ENCODE assay signal across 10 cellular contexts in the genomic region with DNA sequence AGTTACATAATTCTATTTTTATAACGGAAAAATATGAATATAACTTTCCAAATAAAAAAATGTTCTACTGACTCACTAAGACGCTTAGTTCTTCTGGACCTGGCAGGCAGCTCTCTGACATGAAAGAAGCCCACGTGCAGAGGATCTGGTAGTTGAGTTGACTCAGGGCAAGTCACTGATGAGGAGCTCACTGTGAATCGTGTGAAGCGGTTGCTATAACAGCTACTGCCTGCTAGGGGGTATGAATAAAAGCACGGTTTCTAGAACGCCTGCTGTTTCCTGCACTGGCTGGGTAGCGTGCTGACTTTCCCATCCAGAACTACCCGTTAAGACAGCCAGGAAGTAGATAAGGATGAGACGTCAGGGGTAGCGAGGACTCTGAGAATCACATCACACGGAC. TPM values are rescaled to one million over a fixed set of nuclear protein-coding genes. Genes with fewer than 3 reads are reported as not detected.
DNase-seq lines count a peak whose midpoint lies in the region; ATAC-seq and TF ChIP-seq lines count a peak whose summit lies in the region.
"Had no signal": no experiment of that assay in that cellular context is flagged by ENCODE, and none has a peak within 500 bp of the region (broad histone marks: within the 10 kb centered on the region; RNA-seq: fewer than 3 reads in every experiment).

No MANE protein-coding gene starts in this region.

- no peak for TF ChIP-seq EP300 in sigmoid colon (IDR thresholded peaks at IDR 0.05)

- no peaks in the 10 kb centered on the region for H3K27me3 Mint-ChIP-seq in T-helper 2 cell treated with Interferon-gamma antibody and Interleukin-4, amounts not matched to agents 5 μg/mL and 100 μg/mL, for 36 hours (ENCODE audit: low read depth)

- WGBS in sigmoid colon, 2 donors, result 29 to 47% methylated on average over 12 of the region's 12 CpGs

- no peak for ATAC-seq in GM19467 (IDR thresholded peaks at IDR 0.05; ENCODE audit: unreplicated experiment)

- no peaks in the 10 kb centered on the region for H3K36me3 ChIP-seq in sigmoid colon

- H3K4me3 ChIP-seq in epithelial cell of esophagus (ENCODE audit: low read length) (no peak overlapping the region), sigmoid colon (no peak overlapping the region)
- H3K4me3 ChIP-seq: skin epidermis had no signal

- no peak overlapping the region for H3K27ac ChIP-seq in sigmoid colon
- H3K27ac ChIP-seq: skin epidermis had no signal

- no peaks in the 10 kb centered on the region for H3K4me1 ChIP-seq in sigmoid colon

- peaks cover 9% of the 10 kb centered on the region for H3K4me1 Mint-ChIP-seq in T-helper 2 cell treated with Interferon-gamma antibody and Interleukin-4, amounts not matched to agents 5 μg/mL and 100 μg/mL, for 36 hours (ENCODE audit: low read depth)

- TF ChIP-seq CTCF in epithelial cell of esophagus (IDR thresholded peaks at IDR 0.05; ENCODE audit: insufficient read depth, low read depth, low read length, missing control alignments) (no peak), sigmoid colon (IDR thresholded peaks at IDR 0.05) (no peak)

- no peaks in the 10 kb centered on the region for H3K36me3 Mint-ChIP-seq in T-helper 2 cell treated with Interferon-gamma antibody and Interleukin-4, amounts not matched to agents 5 μg/mL and 100 μg/mL, for 36 hours (ENCODE audit: low read depth)
- H3K36me3 Mint-ChIP-seq: IgD-negative memory B cell had no signal

- H3K9me3 ChIP-seq in sigmoid colon, result no peaks in the 10 kb centered on the region

- no peaks in the 10 kb centered on the region for H3K27me3 ChIP-seq in sigmoid colon

- no peak overlapping the region for H3K27ac Mint-ChIP-seq in T-helper 2 cell treated with Interferon-gamma antibody and Interleukin-4, amounts not matched to agents 5 μg/mL and 100 μg/mL, for 36 hours
- H3K27ac Mint-ChIP-seq: IgD-negative memory B cell had no signal

- no peak overlapping the region for H3K4me3 Mint-ChIP-seq in T-helper 2 cell treated with Interferon-gamma antibody and Interleukin-4, amounts not matched to agents 5 μg/mL and 100 μg/mL, for 36 hours
- H3K4me3 Mint-ChIP-seq: IgD-negative memory B cell had no signal

- no peak for TF ChIP-seq POLR2A in sigmoid colon (IDR thresholded peaks at IDR 0.05)

- intact Hi-C loops in sigmoid colon (cut with DNase I), result no loop called here

- peak; percentile 59 for DNase-seq in GM03348 (ENCODE audit: low spot score)
- DNase-seq in T-helper 2 cell treated with Interferon-gamma antibody and Interleukin-4, amounts not matched to agents 5 μg/mL and 100 μg/mL, for 36 hours (ENCODE audit: low spot score), result peak; percentile 32
- DNase-seq in epithelial cell of esophagus (ENCODE audit: low read depth), result peak; percentile 50
- DNase-seq in sigmoid colon, result peak; percentile 80
- DNase-seq in NAMALWA (ENCODE audit: low spot score), result no peak
- DNase-seq in COLO829 (ENCODE audit: low spot score), result no peak
- no peak for DNase-seq in ureter (ENCODE audit: low spot score)

- H3K9me3 Mint-ChIP-seq in T-helper 2 cell treated with Interferon-gamma antibody and Interleukin-4, amounts not matched to agents 5 μg/mL and 100 μg/mL, for 36 hours, result no peaks in the 10 kb centered on the region

RNA-seq across cellular contexts. Expression of a gene that starts 54.7 kb away (rescaled TPM):
- total RNA-seq in sigmoid colon (10 to 100 TPM; 12.4 to 17.1 (median 14.6) TPM), ureter (27.1 TPM)
- polyA plus RNA-seq in sigmoid colon, result 1 to 10 TPM in 2 of 3 donors, under 1 TPM in 1; 0.92 to 4.8 (median 2.6) TPM
- polyA plus RNA-seq: IgD-negative memory B cell had no signal

Comparison
In these comparisons a context has a peak if more than half of its experiments do, and no peak if none do; other contexts are left out.
1. DNase-seq: peak in GM03348 (single experiment), T-helper 2 cell treated with Interferon-gamma antibody and Interleukin-4, amounts not matched to agents 5 μg/mL and 100 μg/mL, for 36 hours (single experiment), epithelial cell of esophagus (single experiment) and sigmoid colon (single experiment); none in NAMALWA (single experiment), COLO829 (single experiment) and ureter (single experiment).